19 cellular contexts compared by ENCODE assay signal in genomic region chr6:167717455-167717854, GRCh38.
"Had no signal": no experiment of that assay in that cellular context is flagged by ENCODE, and none has a peak within 500 bp of the region (broad histone marks: within the 10 kb centered on the region; RNA-seq: fewer than 3 reads in every experiment).

No MANE protein-coding gene starts in this region.

- ATAC-seq: foreskin keratinocyte, heart left ventricle, right cardiac atrium had no signal

- H3K4me3 ChIP-seq: esophagus muscularis mucosa, heart left ventricle, left ventricle myocardium inferior, suprapubic skin, tibial artery had no signal

- H3K4me1 ChIP-seq: foreskin keratinocyte, left ventricle myocardium inferior, suprapubic skin, tibial artery had no signal

- H3K36me3 ChIP-seq: esophagus muscularis mucosa, heart left ventricle, left ventricle myocardium inferior, suprapubic skin, tibial artery had no signal

- H3K27ac ChIP-seq: esophagus muscularis mucosa, foreskin keratinocyte, heart left ventricle, left ventricle myocardium inferior, suprapubic skin, tibial artery had no signal

- H3K27me3 ChIP-seq: foreskin keratinocyte had no signal

- DNase-seq: activated CD4-positive, alpha-beta memory T cell treated with anti-CD3 and anti-CD28 coated beads for 36 hours; activated CD4-positive, alpha-beta T cell treated with anti-CD3 and anti-CD28 coated beads, Interleukin-2, amount 10 ng/mL, durations not matched to agents 24 days and 14 days; activated CD4-positive, CD25-positive, alpha-beta regulatory T cell treated with anti-CD3 and anti-CD28 coated beads, Interleukin-2, amount 50 U/mL, for 72 hours; activated naive CD4-positive, alpha-beta T cell treated with anti-CD3 and anti-CD28 coated beads for 36 hours; activated T-cell treated with anti-CD3 and anti-CD28 coated beads, Interleukin-2, amount 50 U/mL, for 48 hours; amygdala; caudate nucleus; cortex of kidney; foreskin keratinocyte; heart left ventricle; left ventricle myocardium inferior; naive B cell; occipital lobe; right cardiac atrium; stimulated activated naive CD4-positive, alpha-beta T cell; T-helper 2 cell; tibial artery had no signal

- H3K9me3 ChIP-seq: heart left ventricle, suprapubic skin, tibial artery had no signal
